Comparison of ENCODE assay signal across 8 cellular contexts in the genomic region with DNA sequence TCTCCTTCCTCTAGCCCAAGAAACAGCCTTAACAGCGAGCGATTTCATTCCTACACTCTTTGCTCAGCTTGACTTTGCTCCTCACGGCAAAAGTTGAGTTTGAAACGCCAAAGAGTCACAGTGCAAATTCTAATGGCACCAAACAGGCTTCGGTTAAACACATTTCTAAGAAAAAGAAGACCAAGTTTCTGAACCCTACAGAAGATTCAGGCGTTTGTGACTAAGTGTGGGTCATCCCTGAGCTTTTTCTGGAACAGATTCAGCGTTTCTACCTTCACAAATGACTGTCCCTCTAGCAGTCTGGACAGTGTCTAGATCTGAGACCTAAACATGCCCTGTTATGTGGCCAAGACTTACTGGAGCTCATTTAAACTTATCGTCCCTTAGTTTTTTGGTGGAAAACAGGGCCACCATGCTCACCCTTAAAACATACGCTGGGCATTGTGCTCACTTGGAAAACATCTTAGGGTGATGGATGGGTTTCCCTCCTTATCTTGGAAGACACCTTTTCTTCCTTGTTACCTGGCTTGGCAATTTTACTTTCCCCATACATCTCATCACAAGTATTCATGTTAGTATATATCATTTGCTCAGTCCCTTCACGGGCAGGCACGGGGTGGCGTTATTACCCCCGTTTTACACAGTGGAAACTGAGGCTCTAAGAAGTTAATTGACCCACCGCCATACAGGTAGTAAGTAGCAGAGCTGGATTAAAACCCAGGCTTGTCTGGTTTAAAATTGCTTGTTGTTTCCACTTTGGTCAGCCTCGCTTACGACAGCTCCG. TPM values are rescaled to one million over a fixed set of nuclear protein-coding genes. Genes with fewer than 3 reads are reported as not detected.
DNase-seq lines count a peak whose midpoint lies in the region; TF ChIP-seq lines count a peak whose summit lies in the region.

No MANE protein-coding gene starts in this region.

- H3K27me3 ChIP-seq in neural progenitor cell = no peaks in the 10 kb centered on the region

- peaks cover 58% of the 10 kb centered on the region for H3K79me2 ChIP-seq in neural progenitor cell (ENCODE audit: low read depth)

- H3K9me3 Mint-ChIP-seq in neural progenitor cell = no peaks in the 10 kb centered on the region

- peak overlapping the region; percentile 98 for H2AFZ ChIP-seq in neural progenitor cell (replicated peaks)

- H4K20me1 ChIP-seq in neural progenitor cell (ENCODE audit: low read depth) = peaks cover 27% of the 10 kb centered on the region

- H3K36me3 ChIP-seq in neural progenitor cell = no peaks in the 10 kb centered on the region

- H3K9me3 ChIP-seq in neural progenitor cell (ENCODE audit: low read depth) = no peaks in the 10 kb centered on the region

- H3K36me3 Mint-ChIP-seq in neural progenitor cell = peaks cover 9% of the 10 kb centered on the region

- peaks cover 40% of the 10 kb centered on the region for H3K4me1 ChIP-seq in neural progenitor cell

- H3K4me2 ChIP-seq in neural progenitor cell = peak overlapping the region; percentile 98

- no peaks in the 10 kb centered on the region for H3K27me3 Mint-ChIP-seq in neural progenitor cell (ENCODE audit: insufficient read depth, low read depth)

- H3K4me3 ChIP-seq in epithelial cell of esophagus (ENCODE audit: low read length) (peak overlapping the region; percentile 62), neural progenitor cell (peak overlapping the region; percentile 83)

- H3K9ac ChIP-seq in neural progenitor cell = peak overlapping the region; percentile 61

- no peak overlapping the region for H3K27ac ChIP-seq in neural progenitor cell

- peaks cover 10% of the 10 kb centered on the region for H3F3A ChIP-seq in neural progenitor cell (ENCODE audit: low read depth)

- TF ChIP-seq CTCF in epithelial cell of esophagus (IDR thresholded peaks at IDR 0.05; ENCODE audit: insufficient read depth, low read depth, low read length, missing control alignments) (no peak), neural progenitor cell (IDR thresholded peaks at IDR 0.05) (no peak)

- DNase-seq in EH (ENCODE audit: low read depth) (peak; percentile 45), RKO (ENCODE audit: low spot score) (peak; percentile 78), epithelial cell of esophagus (ENCODE audit: low read depth) (peak; percentile 21), neural progenitor cell (ENCODE audit: low spot score) (no peak), H4 (ENCODE audit: low spot score) (no peak), NCI-H2227 treated with DMSO at 0.1 percent for 48 hours (lab: John Stamatoyannopoulos, UW) (no peak), NCI-H187 treated with DMSO at 0.1 percent for 48 hours (lab: John Stamatoyannopoulos, UW) (no peak), AG20443 (ENCODE audit: low spot score) (no peak)

- H3K27ac Mint-ChIP-seq in neural progenitor cell = peak overlapping the region; percentile 62

- H3K4me1 Mint-ChIP-seq in neural progenitor cell = peaks cover 50% of the 10 kb centered on the region

- H3K4me3 Mint-ChIP-seq in neural progenitor cell = peak overlapping the region; percentile 96

RNA-seq across cellular contexts. Expression of gene C1orf198, which starts 1.0 kb away (rescaled TPM):
- total RNA-seq in neural progenitor cell (ENCODE audit: low replicate concordance) = 48.5 and 66.7 TPM in 2 replicates
- total RNA-seq in H4 (2014; rRNA removed; shearing (Covaris generic)) = 19.0 and 23.4 TPM in 2 replicates

Comparison
In these comparisons a context has a peak if more than half of its experiments do, and no peak if none do; other contexts are left out.
1. DNase-seq: peak in EH (single experiment), RKO (single experiment) and epithelial cell of esophagus (single experiment); none in neural progenitor cell (single experiment), H4 (single experiment), NCI-H2227 treated with DMSO at 0.1 percent for 48 hours (single experiment), NCI-H187 treated with DMSO at 0.1 percent for 48 hours (single experiment) and AG20443 (single experiment).